17 cellular contexts compared by ENCODE assay signal in the genomic region with DNA sequence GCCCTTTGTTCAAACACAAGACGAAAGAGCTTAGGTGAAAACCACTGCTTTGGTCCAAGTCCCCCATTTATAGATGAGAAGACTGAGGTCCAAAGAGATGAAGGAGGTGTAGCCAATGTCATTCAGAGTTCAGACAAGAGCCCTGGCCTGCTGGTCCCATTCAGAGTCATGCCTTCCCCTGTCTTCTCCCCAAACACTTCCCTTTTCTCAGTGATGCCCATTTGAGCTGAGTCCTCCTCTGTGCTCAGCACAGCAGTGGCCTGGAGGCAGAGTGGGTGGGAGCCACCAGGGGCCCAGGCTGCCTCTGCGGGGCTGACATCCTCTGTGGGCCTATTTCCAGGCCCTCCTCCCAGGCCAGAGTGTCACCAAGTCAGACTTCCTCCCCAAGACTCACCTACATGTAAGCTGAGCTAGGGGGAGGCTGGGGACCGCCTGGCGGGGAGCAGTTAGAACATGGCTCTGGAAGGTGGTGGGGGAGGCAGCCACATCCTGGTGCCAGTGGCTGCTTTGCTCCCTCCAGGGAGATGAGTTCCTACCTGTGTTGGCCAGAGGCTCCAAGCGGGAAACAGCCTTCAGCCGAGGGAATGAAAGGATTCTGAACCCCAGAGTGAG. TPM values are rescaled to one million over a fixed set of nuclear protein-coding genes. Genes with fewer than 3 reads are reported as not detected.
"Had no signal": no experiment of that assay in that cellular context is flagged by ENCODE, and none has a peak within 500 bp of the region (broad histone marks: within the 10 kb centered on the region; RNA-seq: fewer than 3 reads in every experiment).

No MANE protein-coding gene starts in this region.

- H3K4me1 ChIP-seq: psoas muscle had no signal

- H3K4me3 ChIP-seq: lower lobe of right lung, psoas muscle, skin epidermis, stomach had no signal

- H3K36me3 ChIP-seq: lower lobe of right lung had no signal

- H3K27ac ChIP-seq: lower lobe of right lung, psoas muscle, skin epidermis, stomach had no signal

- H3K9me3 ChIP-seq: lower lobe of right lung, psoas muscle, stomach had no signal

- ATAC-seq: activated CD4-positive, CD25-positive, alpha-beta regulatory T cell treated with anti-CD3 and anti-CD28 coated beads, Interleukin-2, amount 50 U/mL, for 24 hours; left colon; lower lobe of right lung; psoas muscle; right cardiac atrium had no signal

- DNase-seq: activated CD4-positive, alpha-beta T cell treated with anti-CD3 and anti-CD28 coated beads, Interleukin-2, amount 50 U/mL, for 1 hour; activated CD8-positive, alpha-beta memory T cell treated with anti-CD3 and anti-CD28 coated beads, Interleukin-2, amount 50 U/mL, for 4 hours; activated effector memory CD4-positive, alpha-beta T cell treated with Interleukin-2 at 50 U/mL for 16 hours; activated T-cell treated with anti-CD3 and anti-CD28 coated beads, Interleukin-2, amount 50 U/mL, for 48 hours; cerebellar nuclear complex; cortex of kidney; hypothalamus; islet precursor cell; left colon; lower lobe of right lung; psoas muscle; stomach had no signal

RNA-seq across cellular contexts. Expression of a gene that starts 22.4 kb away (rescaled TPM):
- total RNA-seq: bronchial epithelial cell, osteocyte had no signal
